ENCODE assay signal across 15 cellular contexts in the genomic region with DNA sequence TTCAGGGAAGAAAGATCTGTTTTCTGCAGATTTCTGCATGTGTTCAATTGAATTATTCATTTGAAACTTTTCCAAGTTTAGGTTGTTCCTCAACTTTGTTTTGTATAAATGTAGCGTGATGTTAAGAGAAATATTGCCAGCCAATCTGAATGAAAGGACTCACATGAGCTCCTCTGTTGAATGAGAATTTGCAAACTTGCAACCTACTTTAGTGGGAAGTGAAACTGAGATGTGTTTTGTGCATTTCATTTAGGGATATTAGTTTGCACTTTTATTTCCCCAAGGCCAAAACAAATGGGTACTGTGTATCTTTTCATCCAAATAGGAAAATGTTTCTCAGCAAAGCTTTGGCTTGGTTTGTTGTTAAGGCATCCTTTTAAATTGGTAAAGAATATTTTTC.
DNase-seq lines count a peak whose midpoint lies in the region; ATAC-seq and TF ChIP-seq lines count a peak whose summit lies in the region.
"Had no signal": no experiment of that assay in that cellular context is flagged by ENCODE, and none has a peak within 500 bp of the region (broad histone marks: within the 10 kb centered on the region; RNA-seq: fewer than 3 reads in every experiment).

No MANE protein-coding gene starts in this region.

- no peaks in the 10 kb centered on the region for H3K36me3 ChIP-seq in DOHH2 (ENCODE audit: control insufficient read depth, low read length)
- H3K36me3 ChIP-seq: colonic mucosa had no signal

- H4K20me1 ChIP-seq in DOHH2 (ENCODE audit: control insufficient read depth, insufficient read depth, low read depth, low read length): no peaks in the 10 kb centered on the region

- DNase-seq in NOMO-1 treated with DMSO at 0.1 percent for 48 hours (lab: John Stamatoyannopoulos, UW; ENCODE audit: unreplicated experiment): peak; percentile 35
- no peak for DNase-seq in stimulated activated naive CD4-positive, alpha-beta T cell treated with Interleukin-2 at 50 U/mL for 16 hours (lab: John Stamatoyannopoulos, UW)
- no peak for DNase-seq in C1 segment of cervical spinal cord (lab: John Stamatoyannopoulos, UW)
- no peak for DNase-seq in NCI-H1417 (lab: John Stamatoyannopoulos, UW)
- no peak for DNase-seq in hypothalamus (lab: John Stamatoyannopoulos, UW)
- DNase-seq: ACHN; activated CD4-positive, CD25-positive, alpha-beta regulatory T cell treated with anti-CD3 and anti-CD28 coated beads, Interleukin-2, amount 50 U/mL, for 72 hours; colonic mucosa; COR-L47; hippocampal formation; PC-3 had no signal

- no peaks in the 10 kb centered on the region for H3K79me2 ChIP-seq in DOHH2 (ENCODE audit: control insufficient read depth, low read length)

- peaks cover 20% of the 10 kb centered on the region for H3K4me1 ChIP-seq in DOHH2 (ENCODE audit: control insufficient read depth, low read length)
- H3K4me1 ChIP-seq: colonic mucosa had no signal

- no peaks in the 10 kb centered on the region for H3K27me3 ChIP-seq in DOHH2 (ENCODE audit: control insufficient read depth, low read length)
- H3K27me3 ChIP-seq: colonic mucosa had no signal

- no peaks in the 10 kb centered on the region for H3K9me3 ChIP-seq in DOHH2 (ENCODE audit: control insufficient read depth, insufficient read depth, low read length)
- H3K9me3 ChIP-seq: colonic mucosa had no signal

- no peak for TF ChIP-seq CTCF in DOHH2 (IDR thresholded peaks at IDR 0.05; ENCODE audit: low read depth, low read length, poor library complexity, severe bottlenecking)

- H3F3A ChIP-seq in DOHH2 (ENCODE audit: control insufficient read depth, insufficient read depth): 0 out of 2 replicates have a peak, but pooled peaks cover 2% of the 10 kb centered on the region

- peak overlapping the region; percentile 80 for H3K4me2 ChIP-seq in DOHH2 (ENCODE audit: low read length)

- peak overlapping the region; percentile 64 for H3K4me3 ChIP-seq in DOHH2 (ENCODE audit: low read length)
- H3K4me3 ChIP-seq: colonic mucosa had no signal

- H3K9me2 ChIP-seq in DOHH2 (replicated peaks; ENCODE audit: control insufficient read depth, low read length): no peaks in the 10 kb centered on the region

- H3K27ac ChIP-seq in DOHH2 (ENCODE audit: low read depth, low read length): peak overlapping the region; percentile 79
- H3K27ac ChIP-seq: colonic mucosa, HL-60 had no signal

- peak; percentile 64 for ATAC-seq in GM19395 (IDR thresholded peaks at IDR 0.05; ENCODE audit: unreplicated experiment)
- peak; percentile 52 for ATAC-seq in HG02885 (IDR thresholded peaks at IDR 0.05; ENCODE audit: poor library complexity, unreplicated experiment)
- ATAC-seq: PC-3 had no signal
